ENCODE assay signal across 1 cellular context in genomic region chr1:89896105-89896942, GRCh38.
TF ChIP-seq lines count a peak whose summit lies in the region.

No MANE protein-coding gene starts in this region.

TF ChIP-seq in K562, 482 proteins besides CTCF, POLR2A, EP300 and RAD21 (continued from another document):
- no peak for TF ChIP-seq STAT5B (CRISPR knock-in tag; IDR thresholded peaks at IDR 0.05)
- TF ChIP-seq ZNF589 (CRISPR knock-in tag; IDR thresholded peaks at IDR 0.05; ENCODE audit: low read depth): no peak
- no peak for TF ChIP-seq LCOR (CRISPR knock-in tag; IDR thresholded peaks at IDR 0.05)
- TF ChIP-seq TCF7 (IDR thresholded peaks at IDR 0.05; ENCODE audit: borderline replicate concordance): no peak
- TF ChIP-seq, protein P1, sequence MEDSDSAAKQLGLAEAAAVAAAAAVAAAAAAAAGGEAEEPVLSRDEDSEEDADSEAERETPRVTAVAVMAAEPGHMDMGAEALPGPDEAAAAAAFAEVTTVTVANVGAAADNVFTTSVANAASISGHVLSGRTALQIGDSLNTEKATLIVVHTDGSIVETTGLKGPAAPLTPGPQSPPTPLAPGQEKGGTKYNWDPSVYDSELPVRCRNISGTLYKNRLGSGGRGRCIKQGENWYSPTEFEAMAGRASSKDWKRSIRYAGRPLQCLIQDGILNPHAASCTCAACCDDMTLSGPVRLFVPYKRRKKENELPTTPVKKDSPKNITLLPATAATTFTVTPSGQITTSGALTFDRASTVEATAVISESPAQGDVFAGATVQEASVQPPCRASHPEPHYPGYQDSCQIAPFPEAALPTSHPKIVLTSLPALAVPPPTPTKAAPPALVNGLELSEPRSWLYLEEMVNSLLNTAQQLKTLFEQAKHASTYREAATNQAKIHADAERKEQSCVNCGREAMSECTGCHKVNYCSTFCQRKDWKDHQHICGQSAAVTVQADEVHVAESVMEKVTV (CRISPR knock-in tag; IDR thresholded peaks at IDR 0.05): no peak
- TF ChIP-seq, protein P2, sequence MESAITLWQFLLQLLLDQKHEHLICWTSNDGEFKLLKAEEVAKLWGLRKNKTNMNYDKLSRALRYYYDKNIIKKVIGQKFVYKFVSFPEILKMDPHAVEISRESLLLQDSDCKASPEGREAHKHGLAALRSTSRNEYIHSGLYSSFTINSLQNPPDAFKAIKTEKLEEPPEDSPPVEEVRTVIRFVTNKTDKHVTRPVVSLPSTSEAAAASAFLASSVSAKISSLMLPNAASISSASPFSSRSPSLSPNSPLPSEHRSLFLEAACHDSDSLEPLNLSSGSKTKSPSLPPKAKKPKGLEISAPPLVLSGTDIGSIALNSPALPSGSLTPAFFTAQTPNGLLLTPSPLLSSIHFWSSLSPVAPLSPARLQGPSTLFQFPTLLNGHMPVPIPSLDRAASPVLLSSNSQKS (CRISPR knock-in tag; IDR thresholded peaks at IDR 0.05): no peak
- no peak for TF ChIP-seq SIN3A (IDR thresholded peaks at IDR 0.05; ENCODE audit: borderline replicate concordance in 2 of 2, control insufficient read depth in 1 of 2, low read depth in 2 of 2, low read length in 2 of 2)
- no peak for TF ChIP-seq CHCHD3 (CRISPR knock-in tag; IDR thresholded peaks at IDR 0.05)
- no peak for TF ChIP-seq YBX1 (IDR thresholded peaks at IDR 0.05)
- no peak for TF ChIP-seq CHD4 (IDR thresholded peaks at IDR 0.05; ENCODE audit: insufficient read depth, insufficient replicate concordance, low read depth, low read length, poor library complexity, severe bottlenecking)
- no peak for TF ChIP-seq HNRNPL (IDR thresholded peaks at IDR 0.05; ENCODE audit: low read depth, low read length)
- no peak for TF ChIP-seq FIP1L1 (IDR thresholded peaks at IDR 0.05; ENCODE audit: low read depth, low read length, poor library complexity, severe bottlenecking)
- TF ChIP-seq, protein P3, sequence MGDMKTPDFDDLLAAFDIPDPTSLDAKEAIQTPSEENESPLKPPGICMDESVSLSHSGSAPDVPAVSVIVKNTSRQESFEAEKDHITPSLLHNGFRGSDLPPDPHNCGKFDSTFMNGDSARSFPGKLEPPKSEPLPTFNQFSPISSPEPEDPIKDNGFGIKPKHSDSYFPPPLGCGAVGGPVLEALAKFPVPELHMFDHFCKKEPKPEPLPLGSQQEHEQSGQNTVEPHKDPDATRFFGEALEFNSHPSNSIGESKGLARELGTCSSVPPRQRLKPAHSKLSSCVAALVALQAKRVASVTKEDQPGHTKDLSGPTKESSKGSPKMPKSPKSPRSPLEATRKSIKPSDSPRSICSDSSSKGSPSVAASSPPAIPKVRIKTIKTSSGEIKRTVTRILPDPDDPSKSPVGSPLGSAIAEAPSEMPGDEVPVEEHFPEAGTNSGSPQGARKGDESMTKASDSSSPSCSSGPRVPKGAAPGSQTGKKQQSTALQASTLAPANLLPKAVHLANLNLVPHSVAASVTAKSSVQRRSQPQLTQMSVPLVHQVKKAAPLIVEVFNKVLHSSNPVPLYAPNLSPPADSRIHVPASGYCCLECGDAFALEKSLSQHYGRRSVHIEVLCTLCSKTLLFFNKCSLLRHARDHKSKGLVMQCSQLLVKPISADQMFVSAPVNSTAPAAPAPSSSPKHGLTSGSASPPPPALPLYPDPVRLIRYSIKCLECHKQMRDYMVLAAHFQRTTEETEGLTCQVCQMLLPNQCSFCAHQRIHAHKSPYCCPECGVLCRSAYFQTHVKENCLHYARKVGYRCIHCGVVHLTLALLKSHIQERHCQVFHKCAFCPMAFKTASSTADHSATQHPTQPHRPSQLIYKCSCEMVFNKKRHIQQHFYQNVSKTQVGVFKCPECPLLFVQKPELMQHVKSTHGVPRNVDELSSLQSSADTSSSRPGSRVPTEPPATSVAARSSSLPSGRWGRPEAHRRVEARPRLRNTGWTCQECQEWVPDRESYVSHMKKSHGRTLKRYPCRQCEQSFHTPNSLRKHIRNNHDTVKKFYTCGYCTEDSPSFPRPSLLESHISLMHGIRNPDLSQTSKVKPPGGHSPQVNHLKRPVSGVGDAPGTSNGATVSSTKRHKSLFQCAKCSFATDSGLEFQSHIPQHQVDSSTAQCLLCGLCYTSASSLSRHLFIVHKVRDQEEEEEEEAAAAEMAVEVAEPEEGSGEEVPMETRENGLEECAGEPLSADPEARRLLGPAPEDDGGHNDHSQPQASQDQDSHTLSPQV (IDR thresholded peaks at IDR 0.05): peak; percentile 96; the same call in 1 of the 2 replicates
- TF ChIP-seq HDGF (IDR thresholded peaks at IDR 0.05): peak; percentile 90
- peak; percentile 88 for TF ChIP-seq HDAC2 (IDR thresholded peaks at IDR 0.05)
- peak; percentile 82 for TF ChIP-seq SOX6 (IDR thresholded peaks at IDR 0.05)
- no peak for TF ChIP-seq CAMTA2 (CRISPR knock-in tag; conservative IDR thresholded peaks at IDR 0.05)
- TF ChIP-seq ASH1L (IDR thresholded peaks at IDR 0.05; ENCODE audit: borderline replicate concordance, low read depth, partially characterized antibody): no peak
- TF ChIP-seq TAL1 (IDR thresholded peaks at IDR 0.05): peak; percentile 91
- TF ChIP-seq ELF4 (CRISPR knock-in tag; IDR thresholded peaks at IDR 0.05): peak; percentile 94
- TF ChIP-seq, protein P4, sequence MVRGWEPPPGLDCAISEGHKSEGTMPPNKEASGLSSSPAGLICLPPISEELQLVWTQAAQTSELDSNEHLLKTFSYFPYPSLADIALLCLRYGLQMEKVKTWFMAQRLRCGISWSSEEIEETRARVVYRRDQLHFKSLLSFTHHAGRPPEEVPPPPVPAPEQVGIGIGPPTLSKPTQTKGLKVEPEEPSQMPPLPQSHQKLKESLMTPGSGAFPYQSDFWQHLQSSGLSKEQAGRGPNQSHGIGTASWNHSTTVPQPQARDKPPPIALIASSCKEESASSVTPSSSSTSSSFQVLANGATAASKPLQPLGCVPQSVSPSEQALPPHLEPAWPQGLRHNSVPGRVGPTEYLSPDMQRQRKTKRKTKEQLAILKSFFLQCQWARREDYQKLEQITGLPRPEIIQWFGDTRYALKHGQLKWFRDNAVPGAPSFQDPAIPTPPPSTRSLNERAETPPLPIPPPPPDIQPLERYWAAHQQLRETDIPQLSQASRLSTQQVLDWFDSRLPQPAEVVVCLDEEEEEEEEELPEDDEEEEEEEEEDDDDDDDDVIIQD (CRISPR knock-in tag; IDR thresholded peaks at IDR 0.05): no peak
- peak; percentile 19; the same call in 1 of the 2 replicates for TF ChIP-seq MIER1 (IDR thresholded peaks at IDR 0.05; ENCODE audit: low read depth)
- peak; percentile 62; the same call in 1 of the 2 replicates for TF ChIP-seq KHSRP (IDR thresholded peaks at IDR 0.05)
- TF ChIP-seq ZNF121 (CRISPR knock-in tag; conservative IDR thresholded peaks at IDR 0.05): no peak
- TF ChIP-seq MECOM (CRISPR knock-in tag; IDR thresholded peaks at IDR 0.05): no peak
- TF ChIP-seq, protein P5, sequence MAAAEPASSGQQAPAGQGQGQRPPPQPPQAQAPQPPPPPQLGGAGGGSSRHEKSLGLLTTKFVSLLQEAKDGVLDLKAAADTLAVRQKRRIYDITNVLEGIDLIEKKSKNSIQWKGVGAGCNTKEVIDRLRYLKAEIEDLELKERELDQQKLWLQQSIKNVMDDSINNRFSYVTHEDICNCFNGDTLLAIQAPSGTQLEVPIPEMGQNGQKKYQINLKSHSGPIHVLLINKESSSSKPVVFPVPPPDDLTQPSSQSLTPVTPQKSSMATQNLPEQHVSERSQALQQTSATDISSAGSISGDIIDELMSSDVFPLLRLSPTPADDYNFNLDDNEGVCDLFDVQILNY (CRISPR knock-in tag; IDR thresholded peaks at IDR 0.05): no peak
- TF ChIP-seq, protein P6, sequence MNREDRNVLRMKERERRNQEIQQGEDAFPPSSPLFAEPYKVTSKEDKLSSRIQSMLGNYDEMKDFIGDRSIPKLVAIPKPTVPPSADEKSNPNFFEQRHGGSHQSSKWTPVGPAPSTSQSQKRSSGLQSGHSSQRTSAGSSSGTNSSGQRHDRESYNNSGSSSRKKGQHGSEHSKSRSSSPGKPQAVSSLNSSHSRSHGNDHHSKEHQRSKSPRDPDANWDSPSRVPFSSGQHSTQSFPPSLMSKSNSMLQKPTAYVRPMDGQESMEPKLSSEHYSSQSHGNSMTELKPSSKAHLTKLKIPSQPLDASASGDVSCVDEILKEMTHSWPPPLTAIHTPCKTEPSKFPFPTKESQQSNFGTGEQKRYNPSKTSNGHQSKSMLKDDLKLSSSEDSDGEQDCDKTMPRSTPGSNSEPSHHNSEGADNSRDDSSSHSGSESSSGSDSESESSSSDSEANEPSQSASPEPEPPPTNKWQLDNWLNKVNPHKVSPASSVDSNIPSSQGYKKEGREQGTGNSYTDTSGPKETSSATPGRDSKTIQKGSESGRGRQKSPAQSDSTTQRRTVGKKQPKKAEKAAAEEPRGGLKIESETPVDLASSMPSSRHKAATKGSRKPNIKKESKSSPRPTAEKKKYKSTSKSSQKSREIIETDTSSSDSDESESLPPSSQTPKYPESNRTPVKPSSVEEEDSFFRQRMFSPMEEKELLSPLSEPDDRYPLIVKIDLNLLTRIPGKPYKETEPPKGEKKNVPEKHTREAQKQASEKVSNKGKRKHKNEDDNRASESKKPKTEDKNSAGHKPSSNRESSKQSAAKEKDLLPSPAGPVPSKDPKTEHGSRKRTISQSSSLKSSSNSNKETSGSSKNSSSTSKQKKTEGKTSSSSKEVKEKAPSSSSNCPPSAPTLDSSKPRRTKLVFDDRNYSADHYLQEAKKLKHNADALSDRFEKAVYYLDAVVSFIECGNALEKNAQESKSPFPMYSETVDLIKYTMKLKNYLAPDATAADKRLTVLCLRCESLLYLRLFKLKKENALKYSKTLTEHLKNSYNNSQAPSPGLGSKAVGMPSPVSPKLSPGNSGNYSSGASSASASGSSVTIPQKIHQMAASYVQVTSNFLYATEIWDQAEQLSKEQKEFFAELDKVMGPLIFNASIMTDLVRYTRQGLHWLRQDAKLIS (CRISPR knock-in tag; IDR thresholded peaks at IDR 0.05): no peak; the same call in 1 of the 2 replicates
- no peak for TF ChIP-seq KAT2B (IDR thresholded peaks at IDR 0.05; ENCODE audit: low read depth, low read length)
- TF ChIP-seq CCAR2 (IDR thresholded peaks at IDR 0.05; ENCODE audit: low read depth, low read length): 0 out of 2 replicates have a peak, but pooled peaks have one; percentile 43
- no peak for TF ChIP-seq ZNF23 (CRISPR knock-in tag; IDR thresholded peaks at IDR 0.05)
- TF ChIP-seq MNT (conservative IDR thresholded peaks at IDR 0.05): peak; percentile 74 to 86
- peak; percentile 75 for TF ChIP-seq POLR2AphosphoS5 (IDR thresholded peaks at IDR 0.05; ENCODE audit: control insufficient read depth, insufficient read depth, low read depth, low read length)
- TF ChIP-seq ZNF586 (CRISPR knock-in tag; conservative IDR thresholded peaks at IDR 0.05): no peak
- no peak for TF ChIP-seq ZNF79 (CRISPR knock-in tag; IDR thresholded peaks at IDR 0.05; ENCODE audit: low read depth)
- TF ChIP-seq RB1 (IDR thresholded peaks at IDR 0.05; ENCODE audit: low read depth): peak; percentile 64; the same call in 1 of the 2 replicates
- TF ChIP-seq COPS2 (conservative IDR thresholded peaks at IDR 0.05): no peak
- peak; percentile 67; the same call in 1 of the 2 replicates for TF ChIP-seq EP400 (IDR thresholded peaks at IDR 0.05)
- TF ChIP-seq ZNF311 (CRISPR knock-in tag; IDR thresholded peaks at IDR 0.05): no peak
- no peak for TF ChIP-seq ZNF696 (CRISPR knock-in tag; conservative IDR thresholded peaks at IDR 0.05)
- TF ChIP-seq, protein P7, sequence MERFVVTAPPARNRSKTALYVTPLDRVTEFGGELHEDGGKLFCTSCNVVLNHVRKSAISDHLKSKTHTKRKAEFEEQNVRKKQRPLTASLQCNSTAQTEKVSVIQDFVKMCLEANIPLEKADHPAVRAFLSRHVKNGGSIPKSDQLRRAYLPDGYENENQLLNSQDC (CRISPR knock-in tag; IDR thresholded peaks at IDR 0.05): no peak
- TF ChIP-seq TAF7 (tag; IDR thresholded peaks at IDR 0.05): no peak
- TF ChIP-seq GTF2E2 (tag; IDR thresholded peaks at IDR 0.05): no peak
